12 cellular contexts compared by ENCODE assay signal in genomic region chr7:18861514-18861913, GRCh38.
DNase-seq lines count a peak whose midpoint lies in the region; ATAC-seq and TF ChIP-seq lines count a peak whose summit lies in the region.
"Had no signal": no experiment of that assay in that cellular context is flagged by ENCODE, and none has a peak within 500 bp of the region (broad histone marks: within the 10 kb centered on the region; RNA-seq: fewer than 3 reads in every experiment).

No MANE protein-coding gene starts in this region.

- H3K36me3 ChIP-seq in effector memory CD4-positive, alpha-beta T cell (ENCODE audit: control insufficient read depth, insufficient read depth, low read length): no peaks in the 10 kb centered on the region
- H3K36me3 ChIP-seq: upper lobe of right lung had no signal

- H3K27me3 ChIP-seq in effector memory CD4-positive, alpha-beta T cell (replicated peaks; ENCODE audit: control insufficient read depth, insufficient read depth, low read length, poor library complexity, severe bottlenecking): no peaks in the 10 kb centered on the region
- H3K27me3 ChIP-seq: upper lobe of right lung had no signal

- TF ChIP-seq CTCF in GM10266 (IDR thresholded peaks at IDR 0.05; ENCODE audit: control insufficient read depth, insufficient read depth, low read depth, missing control alignments): no peak

- peak; percentile 8 for DNase-seq in GM10266 (ENCODE audit: extremely low spot score)
- no peak for DNase-seq in Kasumi-1 (lab: John Stamatoyannopoulos, UW)
- DNase-seq in effector memory CD4-positive, alpha-beta T cell: no peak
- DNase-seq in NCI-H1092 treated with DMSO at 0.1 percent for 48 hours (lab: John Stamatoyannopoulos, UW): no peak
- no peak for DNase-seq in cerebellum (ENCODE audit: low spot score)
- DNase-seq: activated gamma-delta T cell; effector memory CD8-positive, alpha-beta T cell; immature natural killer cell; upper lobe of right lung had no signal

- H3K27ac ChIP-seq in effector memory CD4-positive, alpha-beta T cell (ENCODE audit: insufficient read depth, low read length, poor library complexity, severe bottlenecking): no peak overlapping the region
- H3K27ac ChIP-seq: upper lobe of right lung had no signal

- no peak overlapping the region for H3K4me3 ChIP-seq in effector memory CD4-positive, alpha-beta T cell (ENCODE audit: insufficient read depth, low read depth, low read length, poor library complexity, severe bottlenecking)
- H3K4me3 ChIP-seq: upper lobe of right lung had no signal

- no peaks in the 10 kb centered on the region for H3K9me3 ChIP-seq in effector memory CD4-positive, alpha-beta T cell (ENCODE audit: control insufficient read depth, low read length)
- H3K9me3 ChIP-seq: upper lobe of right lung had no signal

- H3K4me1 ChIP-seq in effector memory CD4-positive, alpha-beta T cell (ENCODE audit: control insufficient read depth, insufficient read depth, low read length, poor library complexity, severe bottlenecking): no peaks in the 10 kb centered on the region
- H3K4me1 ChIP-seq: upper lobe of right lung had no signal

- ATAC-seq in GM21526 (IDR thresholded peaks at IDR 0.05; ENCODE audit: low FRiP score, unreplicated experiment) (peak; percentile 50), HG03354 (IDR thresholded peaks at IDR 0.05; ENCODE audit: poor library complexity, severe bottlenecking, unreplicated experiment) (peak; percentile 66), esophagus mucosa (peak; percentile 60)
- ATAC-seq: effector memory CD8-positive, alpha-beta T cell; upper lobe of right lung had no signal
